1 cellular context compared by ENCODE assay signal in the genomic region with DNA sequence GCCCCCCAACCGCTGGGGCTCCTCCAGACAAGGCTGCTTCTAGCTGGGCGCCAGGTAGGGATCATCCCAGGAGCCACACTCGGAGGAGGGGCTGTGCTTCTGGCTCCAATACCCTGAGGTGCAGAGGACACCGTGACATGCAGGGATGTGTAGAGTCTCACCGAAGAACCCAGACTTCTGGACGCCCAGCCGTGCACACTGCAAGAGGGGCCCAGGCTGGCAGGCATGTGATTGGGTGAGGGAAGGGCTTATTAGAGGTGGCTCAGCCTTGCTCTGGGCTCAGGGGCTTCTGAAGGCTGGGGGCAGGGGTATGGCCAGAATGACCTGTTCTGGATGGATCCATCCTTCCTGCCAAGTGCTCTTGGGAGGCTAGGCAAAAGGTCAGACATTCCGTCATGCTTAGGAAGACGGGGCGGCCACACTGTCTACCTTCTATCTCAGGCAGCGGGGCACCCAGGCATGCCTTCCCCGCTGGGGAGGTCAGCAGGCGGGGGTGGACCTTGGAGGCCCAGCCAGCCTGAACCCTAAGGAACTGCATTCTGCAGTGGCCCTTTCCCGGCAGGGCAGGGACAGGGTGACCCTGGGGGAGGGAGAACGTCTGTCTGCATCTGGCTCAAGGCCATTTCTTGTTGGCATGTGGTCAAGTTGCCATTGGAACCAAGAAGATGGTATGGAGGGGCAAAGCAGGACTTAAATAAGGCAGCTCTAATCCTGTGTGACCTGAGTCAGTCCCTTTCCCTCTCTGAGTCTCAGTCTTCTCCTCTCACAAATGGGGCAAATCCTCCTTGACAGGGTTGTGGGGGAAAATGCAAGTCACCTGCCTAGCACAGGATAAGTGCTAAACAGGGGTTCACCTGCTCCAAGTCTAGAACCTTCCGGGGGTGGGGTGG.
TF ChIP-seq lines count a peak whose summit lies in the region.

No MANE protein-coding gene starts in this region.

TF ChIP-seq in SK-N-SH, 30 proteins besides CTCF, POLR2A, EP300 and RAD21 (continued from another document):
- TF ChIP-seq, protein P1, sequence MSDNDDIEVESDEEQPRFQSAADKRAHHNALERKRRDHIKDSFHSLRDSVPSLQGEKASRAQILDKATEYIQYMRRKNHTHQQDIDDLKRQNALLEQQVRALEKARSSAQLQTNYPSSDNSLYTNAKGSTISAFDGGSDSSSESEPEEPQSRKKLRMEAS (IDR thresholded peaks at IDR 0.05; ENCODE audit: low read depth), result no peak
- TF ChIP-seq SMC3 (IDR thresholded peaks at IDR 0.05; ENCODE audit: low read depth, low read length), result no peak
- TF ChIP-seq FOXJ3 (CRISPR knock-in tag; IDR thresholded peaks at IDR 0.05), result no peak
- no peak for TF ChIP-seq NRF1 (IDR thresholded peaks at IDR 0.05; ENCODE audit: low read depth, low read length)
- no peak for TF ChIP-seq CHD2 (IDR thresholded peaks at IDR 0.05; ENCODE audit: low read length, partially characterized antibody)
- no peak for TF ChIP-seq MEF2A (IDR thresholded peaks at IDR 0.05; ENCODE audit: borderline replicate concordance, low read depth)
- no peak for TF ChIP-seq FOXM1 (IDR thresholded peaks at IDR 0.05; ENCODE audit: low read depth)
- TF ChIP-seq, protein P2, sequence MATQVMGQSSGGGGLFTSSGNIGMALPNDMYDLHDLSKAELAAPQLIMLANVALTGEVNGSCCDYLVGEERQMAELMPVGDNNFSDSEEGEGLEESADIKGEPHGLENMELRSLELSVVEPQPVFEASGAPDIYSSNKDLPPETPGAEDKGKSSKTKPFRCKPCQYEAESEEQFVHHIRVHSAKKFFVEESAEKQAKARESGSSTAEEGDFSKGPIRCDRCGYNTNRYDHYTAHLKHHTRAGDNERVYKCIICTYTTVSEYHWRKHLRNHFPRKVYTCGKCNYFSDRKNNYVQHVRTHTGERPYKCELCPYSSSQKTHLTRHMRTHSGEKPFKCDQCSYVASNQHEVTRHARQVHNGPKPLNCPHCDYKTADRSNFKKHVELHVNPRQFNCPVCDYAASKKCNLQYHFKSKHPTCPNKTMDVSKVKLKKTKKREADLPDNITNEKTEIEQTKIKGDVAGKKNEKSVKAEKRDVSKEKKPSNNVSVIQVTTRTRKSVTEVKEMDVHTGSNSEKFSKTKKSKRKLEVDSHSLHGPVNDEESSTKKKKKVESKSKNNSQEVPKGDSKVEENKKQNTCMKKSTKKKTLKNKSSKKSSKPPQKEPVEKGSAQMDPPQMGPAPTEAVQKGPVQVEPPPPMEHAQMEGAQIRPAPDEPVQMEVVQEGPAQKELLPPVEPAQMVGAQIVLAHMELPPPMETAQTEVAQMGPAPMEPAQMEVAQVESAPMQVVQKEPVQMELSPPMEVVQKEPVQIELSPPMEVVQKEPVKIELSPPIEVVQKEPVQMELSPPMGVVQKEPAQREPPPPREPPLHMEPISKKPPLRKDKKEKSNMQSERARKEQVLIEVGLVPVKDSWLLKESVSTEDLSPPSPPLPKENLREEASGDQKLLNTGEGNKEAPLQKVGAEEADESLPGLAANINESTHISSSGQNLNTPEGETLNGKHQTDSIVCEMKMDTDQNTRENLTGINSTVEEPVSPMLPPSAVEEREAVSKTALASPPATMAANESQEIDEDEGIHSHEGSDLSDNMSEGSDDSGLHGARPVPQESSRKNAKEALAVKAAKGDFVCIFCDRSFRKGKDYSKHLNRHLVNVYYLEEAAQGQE (IDR thresholded peaks at IDR 0.05; ENCODE audit: low read depth, low read length), result no peak
- no peak for TF ChIP-seq TCF12 (IDR thresholded peaks at IDR 0.05)
- no peak for TF ChIP-seq FOSL2 (IDR thresholded peaks at IDR 0.05; ENCODE audit: borderline replicate concordance, low read depth)
- no peak for TF ChIP-seq RCOR1 (IDR thresholded peaks at IDR 0.05; ENCODE audit: low read length)
- TF ChIP-seq NFIC (IDR thresholded peaks at IDR 0.05; ENCODE audit: borderline replicate concordance), result no peak
- TF ChIP-seq, protein P3, sequence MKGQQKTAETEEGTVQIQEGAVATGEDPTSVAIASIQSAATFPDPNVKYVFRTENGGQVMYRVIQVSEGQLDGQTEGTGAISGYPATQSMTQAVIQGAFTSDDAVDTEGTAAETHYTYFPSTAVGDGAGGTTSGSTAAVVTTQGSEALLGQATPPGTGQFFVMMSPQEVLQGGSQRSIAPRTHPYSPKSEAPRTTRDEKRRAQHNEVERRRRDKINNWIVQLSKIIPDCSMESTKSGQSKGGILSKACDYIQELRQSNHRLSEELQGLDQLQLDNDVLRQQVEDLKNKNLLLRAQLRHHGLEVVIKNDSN (IDR thresholded peaks at IDR 0.05; ENCODE audit: borderline replicate concordance, low read depth), result no peak
- TF ChIP-seq JUND (IDR thresholded peaks at IDR 0.05), result no peak
- TF ChIP-seq RFX5 (IDR thresholded peaks at IDR 0.05; ENCODE audit: low read length), result no peak
- no peak for TF ChIP-seq EZH2phosphoT487 (IDR thresholded peaks at IDR 0.05; ENCODE audit: borderline replicate concordance, low read depth)
- TF ChIP-seq POLR2AphosphoS5 (IDR thresholded peaks at IDR 0.05; ENCODE audit: low read depth, low read length), result no peak
